Comparison of ENCODE assay signal across 11 cellular contexts in the genomic region with DNA sequence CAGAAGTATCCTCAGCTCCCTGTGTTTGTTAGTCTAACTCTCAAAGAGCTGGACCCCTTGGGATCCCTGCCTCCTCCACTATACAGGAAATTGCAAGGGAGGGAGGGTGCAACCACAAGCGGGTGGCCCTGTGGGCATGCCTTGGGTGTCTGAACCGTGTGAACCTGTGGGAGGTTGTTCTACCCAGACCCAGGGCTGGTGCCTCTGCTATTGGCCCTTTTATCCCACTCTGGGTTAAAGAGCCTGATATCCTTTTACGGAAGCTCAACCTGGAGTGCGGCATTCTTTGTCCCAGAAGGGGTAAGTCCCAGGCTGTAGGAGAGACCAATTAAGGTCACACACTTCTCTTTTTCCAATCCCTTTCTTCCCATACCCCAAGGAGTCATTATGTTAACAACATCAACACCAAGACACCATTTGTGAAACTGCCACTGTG. TPM values are rescaled to one million over a fixed set of nuclear protein-coding genes. Genes with fewer than 3 reads are reported as not detected.
DNase-seq lines count a peak whose midpoint lies in the region; FAIRE-seq and TF ChIP-seq lines count a peak whose summit lies in the region.
"Had no signal": no experiment of that assay in that cellular context is flagged by ENCODE, and none has a peak within 500 bp of the region (broad histone marks: within the 10 kb centered on the region; RNA-seq: fewer than 3 reads in every experiment).

No MANE protein-coding gene starts in this region.

- no peak overlapping the region for H3K9ac ChIP-seq in H1 (replicated peaks in 1 of 4; ENCODE audit: extremely low read depth in 1 of 4, low read depth in 3 of 4, low read length in 3 of 4)
- H3K9ac ChIP-seq: KMS-11, SK-N-SH had no signal

- TF ChIP-seq CTCF in NB4 (IDR thresholded peaks at IDR 0.05; ENCODE audit: low read depth, low read length) (no peak), H1 (IDR thresholded peaks at IDR 0.05; ENCODE audit: control extremely low read depth in 1 of 3, insufficient read depth in 1 of 3, low read depth in 1 of 3, low read length in 3 of 3) (no peak), stomach (IDR thresholded peaks at IDR 0.05) (no peak)

- POLR2A ChIA-PET in H1 (lab: Charles Lee; ENCODE audit: partially characterized antibody) = no interaction called here

- TF ChIP-seq RAD21 in H1 (IDR thresholded peaks at IDR 0.05 in 1 of 2, conservative IDR thresholded peaks at IDR 0.05 in 1 of 2; ENCODE audit: low read depth in 2 of 2, low read length in 2 of 2) = no peak

- H3K79me2 ChIP-seq in H1 (ENCODE audit: control insufficient read depth in 1 of 2, insufficient read depth in 2 of 2, low read length in 2 of 2) = no peaks in the 10 kb centered on the region

- no peak overlapping the region for H4K91ac ChIP-seq in H1 (replicated peaks; ENCODE audit: insufficient read length, low read length)

- no peak overlapping the region for H3K14ac ChIP-seq in H1 (ENCODE audit: insufficient read length)

- DNase-seq in NB4 (ENCODE audit: low read depth) (peak; percentile 96), H1 (ENCODE audit: low read depth in 1 of 2, low spot score in 2 of 2) (no peak), stomach (peak; percentile 28), NCI-H1048 (lab: John Stamatoyannopoulos, UW) (no peak), cerebellar nuclear complex (lab: John Stamatoyannopoulos, UW) (no peak), retina (no peak)
- DNase-seq in activated CD4-positive, alpha-beta T cell treated with anti-CD3 and anti-CD28 coated beads, Interleukin-2, amount 50 U/mL, for 48 hours = peak; percentile 29 to 30
- DNase-seq: caudate nucleus, pancreas, SK-N-SH had no signal

- H3K9me3 ChIP-seq in H1 (ENCODE audit: insufficient read depth in 2 of 2, low read depth in 1 of 2, low read length in 1 of 2) (no peaks in the 10 kb centered on the region), stomach (no peaks in the 10 kb centered on the region)
- H3K9me3 ChIP-seq: pancreas, SK-N-SH had no signal

- peak overlapping the region; percentile 22 for H3K4me3 ChIP-seq in NB4 (ENCODE audit: low read depth, low read length)
- no peak overlapping the region for H3K4me3 ChIP-seq in H1 (ENCODE audit: extremely low read depth in 1 of 4, insufficient read depth in 2 of 4, low read depth in 3 of 4, low read length in 4 of 4)
- H3K4me3 ChIP-seq in stomach = no peak overlapping the region
- H3K4me3 ChIP-seq: pancreas had no signal

- no peak overlapping the region for H4K5ac ChIP-seq in H1 (ENCODE audit: insufficient read length, low read depth, low read length)

- H2BK20ac ChIP-seq in H1 (ENCODE audit: low read length) = no peak overlapping the region

- H3K4me1 ChIP-seq in H1 (replicated peaks in 1 of 4; ENCODE audit: control insufficient read depth in 3 of 4, insufficient read depth in 4 of 4, low read length in 3 of 4) (peaks cover 0 to 2% (median 0%) of the 10 kb centered on the region in 4 experiments; a peak in 1 of 7 replicates), stomach (peaks cover 0 to 16% (median 5%) of the 10 kb centered on the region in 4 donors)
- H3K4me1 ChIP-seq: pancreas had no signal

- H3K27ac ChIP-seq in H1 (ENCODE audit: low read depth, low read length) (no peak overlapping the region), stomach (peak overlapping the region in 1 of 5 donors; percentile 10)
- H3K27ac ChIP-seq: KMS-11, pancreas had no signal

- no peak overlapping the region for H3K56ac ChIP-seq in H1 (replicated peaks; ENCODE audit: insufficient read length, low read depth, low read length)

- no peak overlapping the region for H2BK5ac ChIP-seq in H1 (ENCODE audit: low read depth, low read length)

- H3K79me1 ChIP-seq in H1 (ENCODE audit: low read depth, low read length) = no peaks in the 10 kb centered on the region

- H3K23me2 ChIP-seq in H1 (ENCODE audit: low read depth, low read length) = no peaks in the 10 kb centered on the region; the same call in 1 of the 2 replicates

- WGBS in H1 (ENCODE audit: extremely low coverage in 1 of 2, insufficient coverage in 1 of 2, insufficient read length in 1 of 2, insufficient replicate concordance in 2 of 2, low coverage in 1 of 2, low lambda C conversion rate in 2 of 2, missing lambda C conversion rate in 1 of 2), 2 experiments = 80% methylated on average over 4 of the region's 4 CpGs; no CpG with 5 or more reads in 1 of the 2 experiments
- WGBS in stomach, 5 donors = 56 to 80% (median 62%) methylated on average over 3 to 4 of the region's 4 CpGs

- no peak overlapping the region for H2BK120ac ChIP-seq in H1 (replicated peaks; ENCODE audit: low read depth, low read length)

- H3K27me3 ChIP-seq in H1 (replicated peaks in 1 of 4; ENCODE audit: control insufficient read depth in 3 of 4, extremely low read depth in 1 of 4, insufficient read depth in 3 of 4, low read length in 3 of 4) (no peaks in the 10 kb centered on the region), stomach (no peaks in the 10 kb centered on the region)
- H3K27me3 ChIP-seq: pancreas had no signal

- no peak overlapping the region for H2AFZ ChIP-seq in H1 (ENCODE audit: low read length)

- TF ChIP-seq POLR2A in NB4 (IDR thresholded peaks at IDR 0.05; ENCODE audit: extremely low read depth, insufficient read length) (no peak), H1 (IDR thresholded peaks at IDR 0.05; ENCODE audit: control extremely low read depth in 1 of 2, low read depth in 2 of 2, low read length in 2 of 2) (no peak), stomach (IDR thresholded peaks at IDR 0.05) (no peak)

- H2BK12ac ChIP-seq in H1 (ENCODE audit: low read depth, low read length) = no peak overlapping the region

- H3K36me3 ChIP-seq in H1 (ENCODE audit: control insufficient read depth in 2 of 4, insufficient read depth in 4 of 4, low read length in 3 of 4) = no peaks in the 10 kb centered on the region
- peaks cover 0 to 15% (median 2%) of the 10 kb centered on the region in 4 donors for H3K36me3 ChIP-seq in stomach
- H3K36me3 ChIP-seq: pancreas had no signal

- intact Hi-C loops in stomach (cut with DNase I; ENCODE audit: low total_unique reads) = no loop called here

- TF ChIP-seq EP300 in H1 (IDR thresholded peaks at IDR 0.05; ENCODE audit: borderline replicate concordance in 1 of 2, low read depth in 2 of 2, low read length in 2 of 2) (no peak), stomach (IDR thresholded peaks at IDR 0.05) (no peak)

- no peak overlapping the region for H3K4ac ChIP-seq in H1 (replicated peaks; ENCODE audit: insufficient read length, low read depth, low read length)

- H4K8ac ChIP-seq in H1 (ENCODE audit: extremely low read depth, insufficient read depth, low read length) = no peak overlapping the region

- H4K20me1 ChIP-seq in H1 (replicated peaks in 1 of 2; ENCODE audit: control insufficient read depth in 1 of 2, insufficient read depth in 2 of 2, low read length in 2 of 2) = no peaks in the 10 kb centered on the region

- no peak overlapping the region for H2BK15ac ChIP-seq in H1 (ENCODE audit: low read length)

- H3K18ac ChIP-seq in H1 (ENCODE audit: extremely low read depth, low read length) = no peak overlapping the region

- no peak for FAIRE-seq in H1 (lab: Jason Lieb, UNC)
- FAIRE-seq: pancreas had no signal

- H2AK5ac ChIP-seq in H1 (ENCODE audit: low read depth, low read length) = 0 out of 2 replicates have a peak overlapping the region, but pooled peaks have one; percentile 13

- no peak overlapping the region for H3K4me2 ChIP-seq in H1 (ENCODE audit: insufficient read depth in 1 of 2, low read depth in 2 of 2, low read length in 2 of 2)
- H3K4me2 ChIP-seq: KMS-11, SK-N-SH had no signal

- no peak overlapping the region for H3K23ac ChIP-seq in H1 (ENCODE audit: insufficient read length)

- CTCF ChIA-PET in H1 (lab: Charles Lee; ENCODE audit: partially characterized antibody) = interaction anchor here (0.6 to 2.8 kb wide), 5 partner anchors 9 to 287 kb away, joined by 3 to 11 read pairs (median 4); no protein-coding TSS in a partner anchor

TF ChIP-seq in H1, 55 proteins besides CTCF, POLR2A, EP300 and RAD21 (continues in another document):
- TF ChIP-seq JUND (IDR thresholded peaks at IDR 0.05; ENCODE audit: low read length) (no peak), POU5F1 (IDR thresholded peaks at IDR 0.05; ENCODE audit: low read depth, low read length) (no peak), CREB1 (IDR thresholded peaks at IDR 0.05) (no peak), PHF8 (conservative IDR thresholded peaks at IDR 0.05; ENCODE audit: low read depth, low read length) (no peak), GTF2F1 (IDR thresholded peaks at IDR 0.05; ENCODE audit: borderline replicate concordance, low read depth, low read length) (no peak), TBP (IDR thresholded peaks at IDR 0.05; ENCODE audit: low read depth, low read length) (no peak), SAP30 (IDR thresholded peaks at IDR 0.05; ENCODE audit: insufficient read depth, insufficient replicate concordance, low read length) (no peak), RNF2 (IDR thresholded peaks at IDR 0.05; ENCODE audit: borderline replicate concordance, low read depth, low read length, missing control alignments, poor library complexity, severe bottlenecking) (no peak), CHD2 (IDR thresholded peaks at IDR 0.05; ENCODE audit: low read length) (no peak)

RNA-seq across cellular contexts. Expression of a gene that starts 53.4 kb away (rescaled TPM):
- total RNA-seq in H1 (2021; fragmentation: NEBNext Ultra II Directional; extraction: Animal tissue kit (Norgen Biotek cat#: 25700)) = 3.6 and 4.0 TPM in 2 replicates
- polyA plus RNA-seq in H1 (2011; rRNA removed) (3.3 and 4.3 TPM in 2 replicates), stomach (1 to 10 TPM in 2 of 3 donors, under 1 TPM in 1; 0.56 to 1.7 (median 1.1) TPM)
- polyA plus RNA-seq in H1 (2011; cell fraction: cytosol; rRNA removed) = 3.4 TPM
- 5.4 TPM for polyA plus RNA-seq in H1 (2011; cell fraction: nucleus; rRNA removed)
- 1.5 to 2.9 TPM (median 2.5 TPM) in 4 replicates for polyA plus RNA-seq in H1 (2012, experiment 1 of 2)
- 1.3 TPM for polyA plus RNA-seq in H1 (2012, experiment 2 of 2)
- 1.3 TPM for polyA plus RNA-seq in H1 (2013, experiment 1 of 2)
- polyA plus RNA-seq in H1 (2013, experiment 2 of 2) = 2.0 TPM
- 13.2 and 16.1 TPM in 2 replicates for polyA minus RNA-seq in H1 (2011; rRNA and poly(A)+ RNA removed)
- polyA minus RNA-seq in H1 (2011; cell fraction: cytosol; rRNA and poly(A)+ RNA removed) = 3.5 TPM
- 13.3 TPM for polyA minus RNA-seq in H1 (2011; cell fraction: nucleus; rRNA and poly(A)+ RNA removed)
- total RNA-seq in stomach = 10 to 100 TPM in 2 of 5 donors, 1 to 10 TPM in 2, under 1 TPM in 1; 0.45 to 74.7 (median 7.5) TPM

RNA-seq across cellular contexts. Expression of a gene that starts 53.8 kb away (rescaled TPM):
- total RNA-seq in H1 (2021; fragmentation: NEBNext Ultra II Directional; extraction: Animal tissue kit (Norgen Biotek cat#: 25700)) = 0.08 and 0.22 TPM in 2 replicates
- polyA plus RNA-seq in H1 (2011; rRNA removed) (0.13 and 0.17 TPM in 2 replicates), stomach (under 1 TPM in 2 of 3 donors, not detected in 1; 0.37 to 0.80 TPM)
- polyA plus RNA-seq in H1 (2011; cell fraction: cytosol; rRNA removed) = 0.28 TPM
- polyA plus RNA-seq in H1 (2011; cell fraction: nucleus; rRNA removed) = 0.11 TPM
- polyA plus RNA-seq in H1 (2012, experiment 1 of 2) = 0.08 to 0.09 TPM in 2 of 4 replicates, not detected in the others
- 0.10 TPM for polyA plus RNA-seq in H1 (2012, experiment 2 of 2)
- polyA plus RNA-seq in H1 (2013, experiment 1 of 2) = 0.04 TPM
- 0.04 TPM for polyA plus RNA-seq in H1 (2013, experiment 2 of 2)
- 0.54 TPM in 1 of 2 replicates, not detected in the other for polyA minus RNA-seq in H1 (2011; rRNA and poly(A)+ RNA removed)
- polyA minus RNA-seq in H1 (2011; cell fraction: cytosol; rRNA and poly(A)+ RNA removed) = not detected
- 0.50 TPM for polyA minus RNA-seq in H1 (2011; cell fraction: nucleus; rRNA and poly(A)+ RNA removed)
- under 1 TPM in 1 of 5 donors, not detected in 4; 0.92 TPM for total RNA-seq in stomach
- polyA plus RNA-seq: SK-N-SH had no signal

Comparison
In these comparisons a context has a peak if more than half of its experiments do, and no peak if none do; other contexts are left out.
1. DNase-seq: peak in NB4 (single experiment), activated CD4-positive, alpha-beta T cell treated with anti-CD3 and anti-CD28 coated beads, Interleukin-2, amount 50 U/mL, for 48 hours (2 of 2) and stomach (single experiment); none in H1 (0 of 2), NCI-H1048 (single experiment), cerebellar nuclear complex (0 of 2) and retina (single experiment).